ENCODE assay signal across 21 cellular contexts in genomic region chr6:24382220-24382540, GRCh38. TPM values are rescaled to one million over a fixed set of nuclear protein-coding genes. Genes with fewer than 3 reads are reported as not detected.
A peak's percentile ranks its signal among the peaks of the same experiment; 100 is the strongest.
DNase-seq lines count a peak whose midpoint lies in the region; ATAC-seq and TF ChIP-seq lines count a peak whose summit lies in the region.
"Had no signal": no experiment of that assay in that cellular context is flagged by ENCODE, and none has a peak within 500 bp of the region (broad histone marks: within the 10 kb centered on the region; RNA-seq: fewer than 3 reads in every experiment).

No MANE protein-coding gene starts in this region.

- no peaks in the 10 kb centered on the region for H3K36me3 ChIP-seq in PC-3 (ENCODE audit: low read depth, low read length)
- H3K36me3 ChIP-seq in right lobe of liver = no peaks in the 10 kb centered on the region
- H3K36me3 ChIP-seq: BLaER1, Peyer's patch had no signal

- TF ChIP-seq CTCF in PC-3 (conservative IDR thresholded peaks at IDR 0.05; ENCODE audit: low read depth, low read length) (no peak), epithelial cell of proximal tubule (conservative IDR thresholded peaks at IDR 0.05; ENCODE audit: low read depth, low read length) (no peak), right lobe of liver (IDR thresholded peaks at IDR 0.05) (no peak)

- no peaks in the 10 kb centered on the region for H4K20me1 ChIP-seq in PC-3 (ENCODE audit: low read length)
- H4K20me1 ChIP-seq: BLaER1 had no signal

- no peak for TF ChIP-seq POLR2A in right lobe of liver (IDR thresholded peaks at IDR 0.05)

- POLR2A ChIA-PET in PC-3 (lab: Charles Lee; ENCODE audit: unreplicated experiment) = no interaction called here

- H3K4me1 Mint-ChIP-seq in activated T-helper 17 cell treated with anti-CD3 and anti-CD28 coated beads, Interleukin-2, amount 50 U/mL, for 72 hours = no peaks in the 10 kb centered on the region

- H3F3A ChIP-seq in PC-3 (ENCODE audit: low read length, unreplicated experiment) = no peaks in the 10 kb centered on the region

- no TSS peak for BruUV-seq in PC-3 (replicated peaks; lab: Mats Ljungman, UMichigan)

- H3K9me3 ChIP-seq in PC-3 (ENCODE audit: low read length) = no peaks in the 10 kb centered on the region
- H3K9me3 ChIP-seq in right lobe of liver = no peaks in the 10 kb centered on the region
- H3K9me3 ChIP-seq: BLaER1, Peyer's patch had no signal

- H3K36me3 Mint-ChIP-seq in activated T-helper 17 cell treated with anti-CD3 and anti-CD28 coated beads, Interleukin-2, amount 50 U/mL, for 72 hours (ENCODE audit: low read depth) = no peaks in the 10 kb centered on the region

- no peaks in the 10 kb centered on the region for H3K9me2 ChIP-seq in PC-3 (replicated peaks; ENCODE audit: low read length)

- H3K4me1 ChIP-seq in PC-3 (ENCODE audit: insufficient read depth, low read length) = peaks cover 18% of the 10 kb centered on the region
- H3K4me1 ChIP-seq in right lobe of liver = peaks cover 0 to 9% (median 0%) of the 10 kb centered on the region in 4 donors
- H3K4me1 ChIP-seq: Peyer's patch had no signal

- WGBS in right lobe of liver (ENCODE audit: insufficient coverage, low coverage, low lambda C conversion rate, missing lambda C conversion rate) = 73% methylated on average over 1 of the region's 1 CpG

- ATAC-seq in PC-3 (peak; percentile 92), right lobe of liver (peak in 1 of 4 donors; percentile 13), HG03520 (IDR thresholded peaks at IDR 0.05; ENCODE audit: unreplicated experiment) (no peak)
- no peak for ATAC-seq in activated T-helper 17 cell treated with anti-CD3 and anti-CD28 coated beads, Interleukin-2, amount 50 U/mL, for 72 hours (replicated peaks)
- ATAC-seq: Right ventricle myocardium inferior had no signal

- H3K27ac Mint-ChIP-seq in activated T-helper 17 cell treated with anti-CD3 and anti-CD28 coated beads, Interleukin-2, amount 50 U/mL, for 72 hours = no peak overlapping the region
- H3K27ac Mint-ChIP-seq: CD4-positive, alpha-beta T cell had no signal

- H3K27me3 Mint-ChIP-seq in activated T-helper 17 cell treated with anti-CD3 and anti-CD28 coated beads, Interleukin-2, amount 50 U/mL, for 72 hours = peaks cover 6% of the 10 kb centered on the region

- no peak overlapping the region for H3K9ac ChIP-seq in PC-3 (ENCODE audit: low read length)
- H3K9ac ChIP-seq: BLaER1 had no signal

- H3K9me3 Mint-ChIP-seq in activated T-helper 17 cell treated with anti-CD3 and anti-CD28 coated beads, Interleukin-2, amount 50 U/mL, for 72 hours = no peaks in the 10 kb centered on the region
- H3K9me3 Mint-ChIP-seq: CD4-positive, alpha-beta T cell had no signal

- no peak overlapping the region; the same call in 1 of the 2 replicates for H3K4me3 ChIP-seq in PC-3 (ENCODE audit: low read length)
- peak overlapping the region; percentile 49 for H3K4me3 ChIP-seq in epithelial cell of proximal tubule (ENCODE audit: low read depth, low read length)
- H3K4me3 ChIP-seq in right lobe of liver = peak overlapping the region in 2 of 3 donors; percentile 6 to 27
- H3K4me3 ChIP-seq: BLaER1, Peyer's patch had no signal

- H3K27me3 ChIP-seq in PC-3 (ENCODE audit: low read length) (no peaks in the 10 kb centered on the region), right lobe of liver (no peaks in the 10 kb centered on the region)
- H3K27me3 ChIP-seq: BLaER1, Peyer's patch had no signal

- intact Hi-C loops in PC-3 (cut with micrococcal nuclease) = loop anchor here (2.0 to 10.0 kb wide), 3 partner anchors 13 to 317 kb away; no protein-coding TSS in a partner anchor
- intact Hi-C loops in right lobe of liver (cut with DNase I) = no loop called here

- H3K4me3 Mint-ChIP-seq in activated T-helper 17 cell treated with anti-CD3 and anti-CD28 coated beads, Interleukin-2, amount 50 U/mL, for 72 hours = no peak overlapping the region
- H3K4me3 Mint-ChIP-seq: CD4-positive, alpha-beta T cell had no signal

- CTCF ChIA-PET in PC-3 (lab: Charles Lee) = interaction anchor here (0.6 kb wide), 1 partner anchor 1503 kb away, joined by 3 read pairs; no protein-coding TSS in a partner anchor

- peak overlapping the region; percentile 8; the same call in 1 of the 2 replicates for H3K27ac ChIP-seq in PC-3 (ENCODE audit: low read length)
- H3K27ac ChIP-seq in right lobe of liver = peak overlapping the region; percentile 17 to 56 (median 43)
- H3K27ac ChIP-seq: BLaER1, Peyer's patch had no signal

- peak; percentile 68 for DNase-seq in PC-3
- no peak for DNase-seq in epithelial cell of proximal tubule (ENCODE audit: low read depth)
- DNase-seq in right lobe of liver = no peak
- no peak for DNase-seq in activated naive CD4-positive, alpha-beta T cell (lab: John Stamatoyannopoulos, UW)
- no peak for DNase-seq in NCI-H146 (lab: John Stamatoyannopoulos, UW)
- DNase-seq: ACHN; CD4-positive, alpha-beta T cell; COR-L47; DND-41; Kasumi-1; NCI-H1417 treated with DMSO at 0.1 percent for 48 hours; NCI-H2029; NCI-H226; NCI-H510A treated with DMSO at 0.1 percent for 48 hours; NCI-H748 treated with DMSO at 0.1 percent for 48 hours; Peyer's patch had no signal

- H2AFZ ChIP-seq in PC-3 (ENCODE audit: low read length) = no peak overlapping the region

- no peaks in the 10 kb centered on the region for H3K79me2 ChIP-seq in PC-3 (ENCODE audit: low read length)

- H3K4me2 ChIP-seq in PC-3 (ENCODE audit: low read length) = peak overlapping the region; percentile 64
- H3K4me2 ChIP-seq: BLaER1 had no signal

RNA-seq across cellular contexts. Expression of gene MRS2, which starts 20.6 kb away (rescaled TPM):
- total RNA-seq in PC-3 (2014; rRNA removed) (19.8 and 21.3 TPM in 2 replicates), epithelial cell of proximal tubule (38.3 and 56.9 TPM in 2 replicates), right lobe of liver (10 to 100 TPM; 11.1 to 16.4 (median 13.1) TPM)
- 10 to 100 TPM; 21.6 to 27.3 TPM for total RNA-seq in activated T-helper 17 cell treated with anti-CD3 and anti-CD28 coated beads, Interleukin-2, amount 50 U/mL, for 72 hours

RNA-seq across cellular contexts. Expression of gene DCDC2, which starts 24.3 kb away (rescaled TPM):
- total RNA-seq in PC-3 (2014; rRNA removed) (0.11 TPM in 1 of 2 replicates, not detected in the other), epithelial cell of proximal tubule (112 and 142 TPM in 2 replicates), right lobe of liver (1 to 10 TPM in 3 of 6 experiments, under 1 TPM in 3; 0.68 to 3.8 (median 0.92) TPM)
- under 1 TPM in 1 of 2 donors, not detected in 1; 0.11 TPM for total RNA-seq in activated T-helper 17 cell treated with anti-CD3 and anti-CD28 coated beads, Interleukin-2, amount 50 U/mL, for 72 hours
- total RNA-seq: MCF 10A, Right ventricle myocardium inferior had no signal

Comparison
In these comparisons a context has a peak if more than half of its experiments do, and no peak if none do; other contexts are left out.
1. RNA of gene DCDC2, which starts 24.3 kb away (total RNA-seq): 112 to 142 TPM in epithelial cell of proximal tubule; 0.68 to 3.8 TPM in right lobe of liver, 0.11 TPM in PC-3 and 0.11 TPM in activated T-helper 17 cell treated with anti-CD3 and anti-CD28 coated beads, Interleukin-2, amount 50 U/mL, for 72 hours; every median in the first group is over 10 times any median in the second.